8 cellular contexts compared by ENCODE assay signal in the genomic region with DNA sequence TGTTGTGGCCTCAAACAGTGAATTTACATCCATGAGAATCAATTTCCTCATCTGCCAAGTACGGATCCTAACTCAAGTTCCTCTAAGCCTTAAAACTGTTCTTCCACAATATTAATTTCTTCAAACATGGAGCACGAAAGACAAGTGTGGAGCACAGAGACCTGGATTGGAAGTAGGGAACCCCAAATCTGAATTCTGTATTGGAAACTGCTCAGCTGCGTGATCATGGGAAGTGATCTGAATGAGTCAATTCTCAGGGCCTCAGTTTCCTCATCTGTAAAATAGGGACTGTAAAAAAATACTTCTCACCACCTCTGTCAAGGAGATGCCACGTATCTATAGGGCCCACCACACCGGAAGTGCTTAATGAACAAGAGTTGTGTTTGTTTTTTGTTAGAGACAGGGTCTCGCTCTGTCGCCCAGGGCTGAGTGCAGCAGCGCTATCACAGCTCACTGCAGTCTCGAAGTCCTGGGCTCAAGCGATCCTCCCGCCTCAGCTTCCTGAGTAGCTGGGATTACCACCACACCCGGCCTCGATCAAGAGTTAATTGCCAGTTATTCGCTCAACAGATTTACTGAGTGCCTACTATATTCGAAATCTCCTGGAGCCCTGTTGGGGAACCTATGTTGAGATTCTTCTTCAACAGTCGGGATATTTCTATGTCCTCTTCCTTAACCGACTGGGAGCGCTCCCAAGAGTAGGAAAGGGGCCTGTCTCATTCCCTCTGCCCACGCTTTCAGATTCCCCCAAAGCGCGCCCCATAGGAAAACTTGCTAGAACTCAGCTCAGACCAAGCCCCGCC. TPM values are rescaled to one million over a fixed set of nuclear protein-coding genes. Genes with fewer than 3 reads are reported as not detected.
A peak's percentile ranks its signal among the peaks of the same experiment; 100 is the strongest.
DNase-seq lines count a peak whose midpoint lies in the region; ATAC-seq and TF ChIP-seq lines count a peak whose summit lies in the region.

No MANE protein-coding gene starts in this region.

- H3K9me3 Mint-ChIP-seq in CD4-positive, alpha-beta T cell: no peaks in the 10 kb centered on the region
- no peaks in the 10 kb centered on the region for H3K9me3 Mint-ChIP-seq in neural progenitor cell

- peak overlapping the region; percentile 81 for H3K4me2 ChIP-seq in neural progenitor cell

- H3K79me2 ChIP-seq in neural progenitor cell (ENCODE audit: low read depth): peaks cover 33% of the 10 kb centered on the region

- no peaks in the 10 kb centered on the region for H3K27me3 Mint-ChIP-seq in CD4-positive, alpha-beta T cell
- peaks cover 6% of the 10 kb centered on the region for H3K27me3 Mint-ChIP-seq in neural progenitor cell (ENCODE audit: insufficient read depth, low read depth)

- H3F3A ChIP-seq in neural progenitor cell (ENCODE audit: low read depth): peaks cover 42% of the 10 kb centered on the region

- TF ChIP-seq POLR2A in NB4 (IDR thresholded peaks at IDR 0.05; ENCODE audit: extremely low read depth, insufficient read length): no peak

- no peak for ATAC-seq in CD4-positive, alpha-beta T cell (ENCODE audit: poor library complexity)
- ATAC-seq in HG02588 (IDR thresholded peaks at IDR 0.05; ENCODE audit: unreplicated experiment) (no peak), HG02678 (IDR thresholded peaks at IDR 0.05; ENCODE audit: unreplicated experiment) (no peak)

- no peaks in the 10 kb centered on the region for H3K27me3 ChIP-seq in CD4-positive, alpha-beta T cell (ENCODE audit: control insufficient read depth, insufficient read depth, low read length)
- no peaks in the 10 kb centered on the region for H3K27me3 ChIP-seq in effector memory CD4-positive, alpha-beta T cell (replicated peaks; ENCODE audit: control insufficient read depth, insufficient read depth, low read length, poor library complexity, severe bottlenecking)
- H3K27me3 ChIP-seq in neural progenitor cell: no peaks in the 10 kb centered on the region

- peak overlapping the region; percentile 86 for H3K27ac Mint-ChIP-seq in CD4-positive, alpha-beta T cell
- H3K27ac Mint-ChIP-seq in neural progenitor cell: no peak overlapping the region

- peak overlapping the region; percentile 27 for H3K27ac ChIP-seq in CD4-positive, alpha-beta T cell (ENCODE audit: low read depth, low read length)
- H3K27ac ChIP-seq in effector memory CD4-positive, alpha-beta T cell (ENCODE audit: insufficient read depth, low read length, poor library complexity, severe bottlenecking): peak overlapping the region; percentile 81
- H3K27ac ChIP-seq in neural progenitor cell: peak overlapping the region; percentile 58

- peaks cover 24% of the 10 kb centered on the region for H4K20me1 ChIP-seq in neural progenitor cell (ENCODE audit: low read depth)

- H3K4me3 Mint-ChIP-seq in CD4-positive, alpha-beta T cell: peak overlapping the region; percentile 96
- peak overlapping the region; percentile 97 for H3K4me3 Mint-ChIP-seq in neural progenitor cell

- CTCF ChIA-PET in CD4-positive, alpha-beta T cell (lab: Charles Lee): interaction anchor here (1.7 to 4.2 kb wide), 2 partner anchors 22 to 23 kb away, joined by 4 to 32 read pairs; partner anchors contain the start of gene BLVRB

- peaks cover 18% of the 10 kb centered on the region for H3K4me1 Mint-ChIP-seq in CD4-positive, alpha-beta T cell (ENCODE audit: low read depth)
- peaks cover 30% of the 10 kb centered on the region for H3K4me1 Mint-ChIP-seq in neural progenitor cell

- no peak for TF ChIP-seq CTCF in CD4-positive, alpha-beta T cell (IDR thresholded peaks at IDR 0.05)
- TF ChIP-seq CTCF in NB4 (IDR thresholded peaks at IDR 0.05; ENCODE audit: low read depth, low read length): no peak
- TF ChIP-seq CTCF in neural progenitor cell (IDR thresholded peaks at IDR 0.05): no peak

- intact Hi-C loops in CD4-positive, alpha-beta T cell (cut with DNase I, micrococcal nuclease): loop anchor here (1.0 to 10.0 kb wide), 3 partner anchors 16 to 618 kb away; partner anchors contain the start of gene AKT2 (in 1 of the 2)

- H3K36me3 ChIP-seq in effector memory CD4-positive, alpha-beta T cell (ENCODE audit: control insufficient read depth, insufficient read depth, low read length): peaks cover 19% of the 10 kb centered on the region
- H3K36me3 ChIP-seq in neural progenitor cell: no peaks in the 10 kb centered on the region

- peaks cover 29% of the 10 kb centered on the region for H3K36me3 Mint-ChIP-seq in CD4-positive, alpha-beta T cell (ENCODE audit: low read depth)
- peaks cover 6% of the 10 kb centered on the region for H3K36me3 Mint-ChIP-seq in neural progenitor cell

- H3K4me3 ChIP-seq in NB4 (ENCODE audit: low read depth, low read length) (peak overlapping the region; percentile 64), neural progenitor cell (peak overlapping the region; percentile 86)
- peak overlapping the region; percentile 73 for H3K4me3 ChIP-seq in effector memory CD4-positive, alpha-beta T cell (ENCODE audit: insufficient read depth, low read depth, low read length, poor library complexity, severe bottlenecking)

- POLR2A ChIA-PET in CD4-positive, alpha-beta T cell (lab: Charles Lee): interaction anchor here (0.6 to 4.6 kb wide), 16 partner anchors 10 to 821 kb away, joined by 3 to 71 read pairs (median 6); partner anchors contain the start of genes ACTMAP, AKT2, BLVRB and C19orf47

- H3K4me1 ChIP-seq in effector memory CD4-positive, alpha-beta T cell (ENCODE audit: control insufficient read depth, insufficient read depth, low read length, poor library complexity, severe bottlenecking): peaks cover 8% of the 10 kb centered on the region
- peaks cover 18% of the 10 kb centered on the region for H3K4me1 ChIP-seq in neural progenitor cell

- no peak overlapping the region for H2AFZ ChIP-seq in neural progenitor cell (replicated peaks)

- H3K9me3 ChIP-seq in CD4-positive, alpha-beta T cell (ENCODE audit: control insufficient read depth, low read length): no peaks in the 10 kb centered on the region
- no peaks in the 10 kb centered on the region for H3K9me3 ChIP-seq in effector memory CD4-positive, alpha-beta T cell (ENCODE audit: control insufficient read depth, low read length)
- no peaks in the 10 kb centered on the region for H3K9me3 ChIP-seq in neural progenitor cell (ENCODE audit: low read depth)

- peak overlapping the region; percentile 51 for H3K9ac ChIP-seq in neural progenitor cell

- no peak for DNase-seq in CD4-positive, alpha-beta T cell
- DNase-seq in NB4 (ENCODE audit: low read depth) (no peak), neural progenitor cell (ENCODE audit: low spot score) (no peak), Kasumi-1 (lab: John Stamatoyannopoulos, UW) (no peak), NCI-H128 (lab: John Stamatoyannopoulos, UW; ENCODE audit: unreplicated experiment) (no peak)
- no peak for DNase-seq in effector memory CD4-positive, alpha-beta T cell

RNA-seq across cellular contexts. Expression of gene SERTAD3, which starts 1.6 kb away (rescaled TPM):
- 10 to 100 TPM; 17.4 to 19.2 TPM for total RNA-seq in CD4-positive, alpha-beta T cell
- total RNA-seq in neural progenitor cell (ENCODE audit: low replicate concordance): 15.3 and 27.4 TPM in 2 replicates

RNA-seq across cellular contexts. Expression of gene SERTAD1, which starts 16.7 kb away (rescaled TPM):
- 10 to 100 TPM; 26.4 to 26.5 TPM for total RNA-seq in CD4-positive, alpha-beta T cell
- 2.4 and 5.5 TPM in 2 replicates for total RNA-seq in neural progenitor cell (ENCODE audit: low replicate concordance)

RNA-seq across cellular contexts. Expression of gene BLVRB, which starts 23.0 kb away (rescaled TPM):
- 1 to 10 TPM; 4.3 to 5.2 TPM for total RNA-seq in CD4-positive, alpha-beta T cell
- 11.3 and 24.4 TPM in 2 replicates for total RNA-seq in neural progenitor cell (ENCODE audit: low replicate concordance)

RNA-seq across cellular contexts. Expression of gene SPTBN4, which starts 24.3 kb away (rescaled TPM):
- total RNA-seq in CD4-positive, alpha-beta T cell: under 1 TPM; 0.59 to 0.88 TPM
- 2.5 and 8.4 TPM in 2 replicates for total RNA-seq in neural progenitor cell (ENCODE audit: low replicate concordance)

RNA-seq across cellular contexts. Expression of gene PRX, which starts 29.4 kb away (rescaled TPM):
- 1 to 10 TPM; 1.5 TPM for total RNA-seq in CD4-positive, alpha-beta T cell
- 1.4 and 4.7 TPM in 2 replicates for total RNA-seq in neural progenitor cell (ENCODE audit: low replicate concordance)

Comparison
In these comparisons a context has a peak if more than half of its experiments do, and no peak if none do; other contexts are left out.
1. H3K27ac ChIP-seq: peak in every context shown above with its lines; median percentile 81 in effector memory CD4-positive, alpha-beta T cell; 58 in neural progenitor cell; 27 in CD4-positive, alpha-beta T cell.